9 cellular contexts compared by ENCODE assay signal in genomic region chrX:123878177-123878576, GRCh38. TPM values are rescaled to one million over a fixed set of nuclear protein-coding genes. Genes with fewer than 3 reads are reported as not detected.
A peak's percentile ranks its signal among the peaks of the same experiment; 100 is the strongest.
DNase-seq lines count a peak whose midpoint lies in the region; ATAC-seq and TF ChIP-seq lines count a peak whose summit lies in the region.
"Had no signal": no experiment of that assay in that cellular context is flagged by ENCODE, and none has a peak within 500 bp of the region (broad histone marks: within the 10 kb centered on the region; RNA-seq: fewer than 3 reads in every experiment).

No MANE protein-coding gene starts in this region.

- DNase-seq in activated CD4-positive, CD25-positive, alpha-beta regulatory T cell (lab: John Stamatoyannopoulos, UW): no peak
- DNase-seq in SIG-M5 treated with dmso at 0.1 percent for 504 hours (lab: John Stamatoyannopoulos, UW; ENCODE audit: unreplicated experiment) (peak; percentile 77), gastrocnemius medialis (no peak), NCI-H2171 (lab: John Stamatoyannopoulos, UW) (no peak), lower leg skin (ENCODE audit: low spot score in 2 of 2) (no peak), NCI-H526 treated with DMSO at 0.1 percent for 48 hours (lab: John Stamatoyannopoulos, UW) (no peak)

- 0 to 9% methylated on average over 1 of the region's 1 CpG for WGBS in lower leg skin, 2 donors

- ATAC-seq in activated CD4-positive, CD25-positive, alpha-beta regulatory T cell treated with anti-CD3 and anti-CD28 coated beads, Interleukin-2, amount 50 U/mL, for 24 hours: peak; percentile 69 to 77
- peak; percentile 84 for ATAC-seq in HG02981 (IDR thresholded peaks at IDR 0.05; ENCODE audit: unreplicated experiment)
- peak in 1 of 2 donors; percentile 45 for ATAC-seq in gastrocnemius medialis

- in situ Hi-C loops in gastrocnemius medialis (cut with MboI; ENCODE audit: low sequenced_read_pairs in 4 of 4): no loop called here

- no peaks in the 10 kb centered on the region for H3K27me3 ChIP-seq in gastrocnemius medialis

- no peaks in the 10 kb centered on the region for H3K9me3 ChIP-seq in gastrocnemius medialis
- H3K9me3 ChIP-seq: A549 had no signal

- no peaks in the 10 kb centered on the region for H3K36me3 ChIP-seq in gastrocnemius medialis

- intact Hi-C loops in gastrocnemius medialis (cut with DNase I; ENCODE audit: low total_unique reads): no loop called here
- intact Hi-C loops in lower leg skin (cut with DNase I; ENCODE audit: low total_unique reads): no loop called here

- H3K4me1 ChIP-seq in gastrocnemius medialis: peaks cover 4 to 12% of the 10 kb centered on the region in 2 donors

- H3K4me3 ChIP-seq in gastrocnemius medialis (no peak overlapping the region), lower leg skin (ENCODE audit: low read depth, poor library complexity, severe bottlenecking) (no peak overlapping the region)
- H3K4me3 ChIP-seq: A549 had no signal

- H3K27ac ChIP-seq in gastrocnemius medialis: peak overlapping the region; percentile 45 to 73 (median 65)
- H3K27ac ChIP-seq: A549 had no signal

- no peak for TF ChIP-seq POLR2A in gastrocnemius medialis (IDR thresholded peaks at IDR 0.05)
- no peak for TF ChIP-seq POLR2A in lower leg skin (IDR thresholded peaks at IDR 0.05)

- no peak for TF ChIP-seq CTCF in gastrocnemius medialis (IDR thresholded peaks at IDR 0.05 in 4 of 5, conservative IDR thresholded peaks at IDR 0.05 in 1 of 5)
- no peak for TF ChIP-seq CTCF in lower leg skin (IDR thresholded peaks at IDR 0.05)

RNA-seq across cellular contexts. Expression of gene XIAP, which starts 18.3 kb away (rescaled TPM):
- total RNA-seq in gastrocnemius medialis (10 to 100 TPM; 14.4 to 31.1 (median 26.8) TPM), lower leg skin (10 to 100 TPM; 21.9 to 39.4 (median 33.3) TPM)
